30 cellular contexts compared by ENCODE assay signal in genomic region chr9:15389636-15390035, GRCh38.
"Had no signal": no experiment of that assay in that cellular context is flagged by ENCODE, and none has a peak within 500 bp of the region (broad histone marks: within the 10 kb centered on the region; RNA-seq: fewer than 3 reads in every experiment).

No MANE protein-coding gene starts in this region.

- H3K9me3 Mint-ChIP-seq: immature natural killer cell; naive B cell; natural killer cell; nephron progenitor cell; neural progenitor cell; stimulated activated effector memory CD8-positive, alpha-beta T cell treated with anti-CD3 and anti-CD28 coated beads, Interleukin-12 subunit alpha, Interleukin-12 subunit beta, amount 100 ng/mL, for 72 hours; stimulated activated naive CD8-positive, alpha-beta T cell treated with anti-CD3 and anti-CD28 coated beads, Interleukin-15, Interleukin-2, amounts not matched to agents 100 ng/mL and 50 ng/mL, for 24 hours; type B pancreatic cell had no signal

- H3K27me3 ChIP-seq: neural progenitor cell, neutrophil, right atrium auricular region, right lobe of liver, suprapubic skin, tibial artery, vagina had no signal

- DNase-seq: head of caudate nucleus; hypothalamus; immature natural killer cell; kidney; left ventricle myocardium inferior; midbrain; naive B cell; natural killer cell; nephron progenitor cell; occipital lobe; right lobe of liver; stimulated activated CD4-positive, alpha-beta T cell treated with anti-CD3 and anti-CD28 coated beads, Interleukin-12 subunit alpha, Interleukin-12 subunit beta, amount 100 ng/mL, for 4 hours; stimulated activated CD4-positive, alpha-beta T cell treated with anti-CD3 and anti-CD28 coated beads, Interleukin-15, amount 100 ng/mL, for 24 hours; stimulated activated CD4-positive, alpha-beta T cell treated with anti-CD3 and anti-CD28 coated beads, Interleukin-2, amount 100 ng/mL, for 24 hours; stimulated activated CD4-positive, alpha-beta T cell treated with anti-CD3 and anti-CD28 coated beads, Interleukin-4, amount 100 ng/mL, for 1 hour; stimulated activated naive CD4-positive, alpha-beta T cell; tibial artery had no signal

- H3K4me1 Mint-ChIP-seq: immature natural killer cell; naive B cell; natural killer cell; nephron progenitor cell; neural progenitor cell; stimulated activated effector memory CD8-positive, alpha-beta T cell treated with anti-CD3 and anti-CD28 coated beads, Interleukin-12 subunit alpha, Interleukin-12 subunit beta, amount 100 ng/mL, for 72 hours had no signal

- H3K9ac ChIP-seq: neural progenitor cell, parathyroid adenoma had no signal

- ATAC-seq: natural killer cell; stimulated activated effector memory CD8-positive, alpha-beta T cell treated with anti-CD3 and anti-CD28 coated beads, Interleukin-12 subunit alpha, Interleukin-12 subunit beta, amount 100 ng/mL, for 72 hours had no signal

- H3K4me1 ChIP-seq: left ventricle myocardium inferior, neural progenitor cell, parathyroid adenoma, right atrium auricular region, right lobe of liver, suprapubic skin, vagina had no signal

- H3K4me3 ChIP-seq: left ventricle myocardium inferior, lung, neural progenitor cell, right atrium auricular region, right lobe of liver, suprapubic skin, thoracic aorta, tibial artery, vagina had no signal

- H3K36me3 Mint-ChIP-seq: naive B cell; natural killer cell; neural progenitor cell; stimulated activated effector memory CD8-positive, alpha-beta T cell treated with anti-CD3 and anti-CD28 coated beads, Interleukin-12 subunit alpha, Interleukin-12 subunit beta, amount 100 ng/mL, for 72 hours; type B pancreatic cell had no signal

- H3K9me3 ChIP-seq: left ventricle myocardium inferior, neutrophil, right atrium auricular region, right lobe of liver, suprapubic skin, thoracic aorta, tibial artery, vagina had no signal

- H3K36me3 ChIP-seq: left ventricle myocardium inferior, neural progenitor cell, neutrophil, right atrium auricular region, right lobe of liver, suprapubic skin, thoracic aorta, tibial artery, vagina had no signal

- H3K79me2 ChIP-seq: parathyroid adenoma had no signal

- H3K27me3 Mint-ChIP-seq: progenitor cell of endocrine pancreas; stimulated activated naive CD8-positive, alpha-beta T cell treated with anti-CD3 and anti-CD28 coated beads, Interleukin-15, Interleukin-2, amounts not matched to agents 100 ng/mL and 50 ng/mL, for 24 hours had no signal

- H3K4me3 Mint-ChIP-seq: immature natural killer cell; naive B cell; natural killer cell; nephron progenitor cell; neural progenitor cell; stimulated activated effector memory CD8-positive, alpha-beta T cell treated with anti-CD3 and anti-CD28 coated beads, Interleukin-12 subunit alpha, Interleukin-12 subunit beta, amount 100 ng/mL, for 72 hours; stimulated activated naive CD8-positive, alpha-beta T cell treated with anti-CD3 and anti-CD28 coated beads, Interleukin-15, Interleukin-2, amounts not matched to agents 100 ng/mL and 50 ng/mL, for 24 hours; type B pancreatic cell had no signal

- H3K4me2 ChIP-seq: neural progenitor cell had no signal

- FAIRE-seq: islet of Langerhans, kidney had no signal

- H3K27ac ChIP-seq: left ventricle myocardium inferior, neural progenitor cell, neutrophil, parathyroid adenoma, right atrium auricular region, right lobe of liver, suprapubic skin, thoracic aorta, tibial artery, vagina had no signal

- H2AFZ ChIP-seq: neural progenitor cell, parathyroid adenoma had no signal
